In the genomic region with DNA sequence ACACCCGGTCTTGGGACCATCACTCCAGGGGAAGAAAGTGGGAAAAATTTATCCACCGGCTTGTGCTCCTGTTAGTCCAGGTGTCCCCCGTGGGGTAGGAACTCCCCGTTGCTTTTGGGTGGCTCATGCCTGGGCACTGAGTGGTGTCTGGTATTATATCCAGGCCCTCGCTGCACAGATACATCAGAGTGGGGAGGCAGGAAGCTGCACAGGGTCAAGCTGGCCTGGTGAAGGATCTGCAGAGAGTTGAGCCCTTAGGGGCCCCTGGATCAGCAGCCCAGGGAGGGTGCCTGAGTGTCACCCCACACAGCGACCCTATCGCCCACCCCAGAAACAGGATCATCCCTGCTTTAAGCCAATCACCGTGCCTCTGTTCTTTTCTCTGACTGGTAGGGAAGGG, we compare ENCODE assay signal across 31 cellular contexts. TPM values are rescaled to one million over a fixed set of nuclear protein-coding genes. Genes with fewer than 3 reads are reported as not detected.
DNase-seq lines count a peak whose midpoint lies in the region; ATAC-seq and TF ChIP-seq lines count a peak whose summit lies in the region.
"Had no signal": no experiment of that assay in that cellular context is flagged by ENCODE, and none has a peak within 500 bp of the region (broad histone marks: within the 10 kb centered on the region; RNA-seq: fewer than 3 reads in every experiment).

No MANE protein-coding gene starts in this region.

- no peaks in the 10 kb centered on the region for H3K36me3 Mint-ChIP-seq in activated naive CD8-positive, alpha-beta T cell treated with anti-CD3 and anti-CD28 coated beads, Interleukin-2, amount 10 ng/mL, durations not matched to agents 7 days and 5 days
- H3K36me3 Mint-ChIP-seq in activated naive CD8-positive, alpha-beta T cell treated with anti-CD3 and anti-CD28 coated beads for 36 hours = peaks cover 3% of the 10 kb centered on the region
- H3K36me3 Mint-ChIP-seq in type B pancreatic cell = peaks cover 6% of the 10 kb centered on the region
- H3K36me3 Mint-ChIP-seq: CD4-positive, alpha-beta memory T cell had no signal

- no peak overlapping the region for H3K4me3 ChIP-seq in RWPE2 (ENCODE audit: severe bottlenecking)
- H3K4me3 ChIP-seq in lower lobe of right lung = no peak overlapping the region
- H3K4me3 ChIP-seq: gastroesophageal sphincter, GM23338, hepatocyte, pancreas, thoracic aorta had no signal

- no peak overlapping the region for H3K27ac Mint-ChIP-seq in activated naive CD8-positive, alpha-beta T cell treated with anti-CD3 and anti-CD28 coated beads, Interleukin-2, amount 10 ng/mL, durations not matched to agents 7 days and 5 days
- H3K27ac Mint-ChIP-seq in activated naive CD8-positive, alpha-beta T cell treated with anti-CD3 and anti-CD28 coated beads for 36 hours = no peak overlapping the region
- no peak overlapping the region for H3K27ac Mint-ChIP-seq in type B pancreatic cell
- H3K27ac Mint-ChIP-seq: activated CD4-positive, alpha-beta T cell treated with anti-CD3 and anti-CD28 coated beads for 36 hours; CD4-positive, alpha-beta memory T cell; GM23338; stimulated activated naive CD8-positive, alpha-beta T cell treated with anti-CD3 and anti-CD28 coated beads, Interleukin-15, amount 100 ng/mL, for 72 hours had no signal

- DNase-seq in activated naive CD8-positive, alpha-beta T cell treated with anti-CD3 and anti-CD28 coated beads, Interleukin-2, amount 10 ng/mL, durations not matched to agents 7 days and 5 days = peak; percentile 9
- no peak for DNase-seq in activated naive CD8-positive, alpha-beta T cell treated with anti-CD3 and anti-CD28 coated beads for 36 hours
- peak; percentile 25 for DNase-seq in RWPE2 (ENCODE audit: low spot score)
- peak; percentile 13 for DNase-seq in lower lobe of right lung
- peak; percentile 47 for DNase-seq in type B pancreatic cell (ENCODE audit: extremely low spot score, unreplicated experiment)
- DNase-seq: activated CD8-positive, alpha-beta memory T cell treated with anti-CD3 and anti-CD28 coated beads for 24 hours; activated naive CD4-positive, alpha-beta T cell treated with Interleukin-2 at 50 U/mL for 16 hours; activated T-cell treated with anti-CD3 and anti-CD28 coated beads, Interleukin-2, amount 50 U/mL, for 4 hours; amniotic stem cell; CD4-positive, alpha-beta memory T cell; DND-41; GF-D8; KG1; NCI-H1105; NCI-H1930; NCI-H526; retina; stimulated activated CD4-positive, alpha-beta T cell treated with anti-CD3 and anti-CD28 coated beads, Interleukin-2, amount 100 ng/mL, for 24 hours; stimulated activated naive CD8-positive, alpha-beta T cell treated with anti-CD3 and anti-CD28 coated beads, Interleukin-15, amount 100 ng/mL, for 72 hours; T-helper 2 cell had no signal

- intact Hi-C loops in lower lobe of right lung (cut with DNase I) = no loop called here

- H3K4me1 ChIP-seq in RWPE2 (ENCODE audit: insufficient read depth, poor library complexity, severe bottlenecking) (no peaks in the 10 kb centered on the region), lower lobe of right lung (no peaks in the 10 kb centered on the region)
- H3K4me1 ChIP-seq: pancreas had no signal

- no peaks in the 10 kb centered on the region for H3K27me3 ChIP-seq in RWPE2 (ENCODE audit: insufficient read depth, poor library complexity, severe bottlenecking)
- no peaks in the 10 kb centered on the region for H3K27me3 ChIP-seq in lower lobe of right lung (ENCODE audit: low read depth)
- H3K27me3 ChIP-seq: hepatocyte had no signal

- H3K9me3 ChIP-seq in RWPE2 (ENCODE audit: severe bottlenecking) (peaks cover 16% of the 10 kb centered on the region), lower lobe of right lung (peaks cover 7% of the 10 kb centered on the region)
- H3K9me3 ChIP-seq: pancreas had no signal

- no peaks in the 10 kb centered on the region for H3K4me1 Mint-ChIP-seq in activated naive CD8-positive, alpha-beta T cell treated with anti-CD3 and anti-CD28 coated beads, Interleukin-2, amount 10 ng/mL, durations not matched to agents 7 days and 5 days
- H3K4me1 Mint-ChIP-seq in activated naive CD8-positive, alpha-beta T cell treated with anti-CD3 and anti-CD28 coated beads for 36 hours = no peaks in the 10 kb centered on the region
- H3K4me1 Mint-ChIP-seq in type B pancreatic cell (ENCODE audit: unreplicated experiment) = peaks cover 10% of the 10 kb centered on the region
- H3K4me1 Mint-ChIP-seq: activated CD4-positive, alpha-beta T cell treated with anti-CD3 and anti-CD28 coated beads for 36 hours; CD4-positive, alpha-beta memory T cell; stimulated activated naive CD8-positive, alpha-beta T cell treated with anti-CD3 and anti-CD28 coated beads, Interleukin-15, amount 100 ng/mL, for 72 hours had no signal

- TF ChIP-seq CTCF in RWPE2 (IDR thresholded peaks at IDR 0.05; ENCODE audit: poor library complexity, severe bottlenecking) (no peak), lower lobe of right lung (IDR thresholded peaks at IDR 0.05) (no peak), type B pancreatic cell (conservative IDR thresholded peaks at IDR 0.05) (no peak)

- ATAC-seq in activated naive CD8-positive, alpha-beta T cell treated with anti-CD3 and anti-CD28 coated beads, Interleukin-2, amount 10 ng/mL, durations not matched to agents 7 days and 5 days (ENCODE audit: low read depth) = no peak
- ATAC-seq in RWPE2 (ENCODE audit: low read depth) (no peak), lower lobe of right lung (no peak), GM21423 (IDR thresholded peaks at IDR 0.05; ENCODE audit: unreplicated experiment) (no peak), GM21619 (IDR thresholded peaks at IDR 0.05; ENCODE audit: unreplicated experiment) (no peak), GM21390 (IDR thresholded peaks at IDR 0.05; ENCODE audit: unreplicated experiment) (no peak)
- ATAC-seq: activated CD4-positive, alpha-beta T cell treated with anti-CD3 and anti-CD28 coated beads for 36 hours; activated T-cell treated with anti-CD3 and anti-CD28 coated beads, Interleukin-2, amount 50 U/mL, for 4 hours; gastroesophageal sphincter; pancreas; SK-N-SH treated with all-trans-retinoic acid at 6 μM for 48 hours; stimulated activated naive CD8-positive, alpha-beta T cell treated with anti-CD3 and anti-CD28 coated beads, Interleukin-15, amount 100 ng/mL, for 72 hours had no signal

- H3K36me3 ChIP-seq in RWPE2 (ENCODE audit: low read depth) (no peaks in the 10 kb centered on the region), lower lobe of right lung (no peaks in the 10 kb centered on the region)
- H3K36me3 ChIP-seq: gastroesophageal sphincter, pancreas, thoracic aorta had no signal

- POLR2A ChIA-PET in activated naive CD8-positive, alpha-beta T cell treated with anti-CD3 and anti-CD28 coated beads, Interleukin-2, amount 10 ng/mL, durations not matched to agents 7 days and 5 days (lab: Charles Lee) = no interaction called here

- peaks cover 2% of the 10 kb centered on the region for H3K9me3 Mint-ChIP-seq in activated naive CD8-positive, alpha-beta T cell treated with anti-CD3 and anti-CD28 coated beads, Interleukin-2, amount 10 ng/mL, durations not matched to agents 7 days and 5 days
- peaks cover 9% of the 10 kb centered on the region for H3K9me3 Mint-ChIP-seq in activated naive CD8-positive, alpha-beta T cell treated with anti-CD3 and anti-CD28 coated beads for 36 hours
- peaks cover 12% of the 10 kb centered on the region for H3K9me3 Mint-ChIP-seq in type B pancreatic cell

- no peak overlapping the region for H3K4me3 Mint-ChIP-seq in activated naive CD8-positive, alpha-beta T cell treated with anti-CD3 and anti-CD28 coated beads, Interleukin-2, amount 10 ng/mL, durations not matched to agents 7 days and 5 days
- H3K4me3 Mint-ChIP-seq in activated naive CD8-positive, alpha-beta T cell treated with anti-CD3 and anti-CD28 coated beads for 36 hours = no peak overlapping the region
- no peak overlapping the region for H3K4me3 Mint-ChIP-seq in type B pancreatic cell
- H3K4me3 Mint-ChIP-seq: activated CD4-positive, alpha-beta T cell treated with anti-CD3 and anti-CD28 coated beads for 36 hours; activated T-cell treated with anti-CD3 and anti-CD28 coated beads, Interleukin-2, amount 50 U/mL, for 4 hours; CD4-positive, alpha-beta memory T cell; GM23338; stimulated activated naive CD8-positive, alpha-beta T cell treated with anti-CD3 and anti-CD28 coated beads, Interleukin-15, amount 100 ng/mL, for 72 hours had no signal

- peaks cover 8% of the 10 kb centered on the region for H3K27me3 Mint-ChIP-seq in activated naive CD8-positive, alpha-beta T cell treated with anti-CD3 and anti-CD28 coated beads, Interleukin-2, amount 10 ng/mL, durations not matched to agents 7 days and 5 days
- H3K27me3 Mint-ChIP-seq in activated naive CD8-positive, alpha-beta T cell treated with anti-CD3 and anti-CD28 coated beads for 36 hours = peaks cover 3% of the 10 kb centered on the region
- peaks cover 12% of the 10 kb centered on the region for H3K27me3 Mint-ChIP-seq in type B pancreatic cell

- H3K27ac ChIP-seq in RWPE2 (ENCODE audit: poor library complexity, severe bottlenecking) (no peak overlapping the region), lower lobe of right lung (no peak overlapping the region)
- H3K27ac ChIP-seq: gastroesophageal sphincter, hepatocyte, pancreas, thoracic aorta had no signal

RNA-seq across cellular contexts. Expression of a gene that starts 24.4 kb away (rescaled TPM):
- total RNA-seq in activated naive CD8-positive, alpha-beta T cell treated with anti-CD3 and anti-CD28 coated beads, Interleukin-2, amount 10 ng/mL, durations not matched to agents 7 days and 5 days = under 1 TPM; 0.71 to 0.86 TPM
- under 1 TPM; 0.23 to 0.24 TPM for total RNA-seq in activated naive CD8-positive, alpha-beta T cell treated with anti-CD3 and anti-CD28 coated beads for 36 hours
- total RNA-seq in lower lobe of right lung = 29.0 TPM
- 16.1 and 112 TPM in 2 replicates for total RNA-seq in type B pancreatic cell (ENCODE audit: low replicate concordance)
- total RNA-seq: MCF 10A had no signal
